Comparison of ENCODE assay signal across 8 cellular contexts in genomic region chr6:41424370-41425058, GRCh38.
DNase-seq lines count a peak whose midpoint lies in the region; ATAC-seq and TF ChIP-seq lines count a peak whose summit lies in the region.

No MANE protein-coding gene starts in this region.

- H3K27me3 ChIP-seq in right atrium auricular region = no peaks in the 10 kb centered on the region
- no peaks in the 10 kb centered on the region for H3K27me3 ChIP-seq in gastrocnemius medialis

- ATAC-seq in gastrocnemius medialis (peak; percentile 64 to 73), HG03460 (IDR thresholded peaks at IDR 0.05; ENCODE audit: unreplicated experiment) (no peak)

- H3K4me1 ChIP-seq in right atrium auricular region (peaks cover 0 to 32% of the 10 kb centered on the region in 2 donors), gastrocnemius medialis (peaks cover 7 to 10% of the 10 kb centered on the region in 2 donors)

- H3K27ac ChIP-seq in right atrium auricular region = no peak overlapping the region
- no peak overlapping the region for H3K27ac ChIP-seq in gastrocnemius medialis

- H3K9me3 ChIP-seq in right atrium auricular region (peaks cover 0 to 4% of the 10 kb centered on the region in 2 donors), gastrocnemius medialis (no peaks in the 10 kb centered on the region)

- no peak for TF ChIP-seq POLR2A in gastrocnemius medialis (IDR thresholded peaks at IDR 0.05)

- no peaks in the 10 kb centered on the region for H3K36me3 ChIP-seq in right atrium auricular region
- no peaks in the 10 kb centered on the region for H3K36me3 ChIP-seq in gastrocnemius medialis

- in situ Hi-C loops in gastrocnemius medialis (cut with MboI; ENCODE audit: low sequenced_read_pairs in 4 of 4) = loop anchor here (5.0 to 10.0 kb wide), 2 partner anchors 168 to 170 kb away; no protein-coding TSS in a partner anchor

- intact Hi-C loops in gastrocnemius medialis (cut with DNase I; ENCODE audit: low total_unique reads) = loop anchor here (1.0 to 10.0 kb wide), 5 partner anchors 26 to 258 kb away; partner anchors contain the start of gene FOXP4

- H3K4me3 ChIP-seq in right atrium auricular region (no peak overlapping the region), gastrocnemius medialis (no peak overlapping the region)

- TF ChIP-seq CTCF in right atrium auricular region (IDR thresholded peaks at IDR 0.05) = peak; percentile 87 to 91
- TF ChIP-seq CTCF in gastrocnemius medialis (IDR thresholded peaks at IDR 0.05 in 4 of 5, conservative IDR thresholded peaks at IDR 0.05 in 1 of 5) = peak; percentile 77 to 88 (median 80)

- DNase-seq in activated gamma-delta T cell treated with Interleukin-2 at 50 U/mL for 16 hours (peak; percentile 85), activated gamma-delta T cell (lab: John Stamatoyannopoulos, UW) (no peak), NCI-H1417 treated with DMSO at 0.1 percent for 48 hours (lab: John Stamatoyannopoulos, UW) (peak; percentile 40), T-helper 2 cell (peak; percentile 34 to 75 (median 55)), amygdala (lab: John Stamatoyannopoulos, UW) (peak in 52 of 56 donors; percentile 13 to 93 (median 57)), right atrium auricular region (ENCODE audit: low spot score) (peak; percentile 94), gastrocnemius medialis (peak; percentile 53 to 71)
